18 cellular contexts compared by ENCODE assay signal in genomic region chr2:43176449-43176848, GRCh38. TPM values are rescaled to one million over a fixed set of nuclear protein-coding genes. Genes with fewer than 3 reads are reported as not detected.
DNase-seq lines count a peak whose midpoint lies in the region; ATAC-seq and TF ChIP-seq lines count a peak whose summit lies in the region.
"Had no signal": no experiment of that assay in that cellular context is flagged by ENCODE, and none has a peak within 500 bp of the region (broad histone marks: within the 10 kb centered on the region; RNA-seq: fewer than 3 reads in every experiment).

No MANE protein-coding gene starts in this region.

- H3K9me3 Mint-ChIP-seq in activated CD4-positive, alpha-beta memory T cell treated with anti-CD3 and anti-CD28 coated beads for 36 hours = no peaks in the 10 kb centered on the region
- H3K9me3 Mint-ChIP-seq in activated CD4-positive, alpha-beta memory T cell treated with anti-CD3 and anti-CD28 coated beads, Interleukin-2, amount 10 ng/mL, durations not matched to agents 7 days and 5 days = no peaks in the 10 kb centered on the region
- no peaks in the 10 kb centered on the region for H3K9me3 Mint-ChIP-seq in CD8-positive, alpha-beta T cell
- peaks cover 17% of the 10 kb centered on the region for H3K9me3 Mint-ChIP-seq in activated naive CD8-positive, alpha-beta T cell treated with anti-CD3 and anti-CD28 coated beads for 36 hours
- peaks cover 0 to 19% (median 0%) of the 10 kb centered on the region in 9 donors for H3K9me3 Mint-ChIP-seq in naive thymus-derived CD8-positive, alpha-beta T cell

- no peaks in the 10 kb centered on the region for H3K27me3 ChIP-seq in CD8-positive, alpha-beta T cell (ENCODE audit: insufficient read depth, low read length)
- H3K27me3 ChIP-seq: heart right ventricle, ovary, right lobe of liver, thyroid gland had no signal

- peak overlapping the region; percentile 87 for H3K27ac Mint-ChIP-seq in activated CD4-positive, alpha-beta memory T cell treated with anti-CD3 and anti-CD28 coated beads for 36 hours
- H3K27ac Mint-ChIP-seq in activated CD4-positive, alpha-beta memory T cell treated with anti-CD3 and anti-CD28 coated beads, Interleukin-2, amount 10 ng/mL, durations not matched to agents 7 days and 5 days = no peak overlapping the region
- H3K27ac Mint-ChIP-seq in CD8-positive, alpha-beta T cell = peak overlapping the region; percentile 98
- peak overlapping the region; percentile 42 for H3K27ac Mint-ChIP-seq in activated naive CD8-positive, alpha-beta T cell treated with anti-CD3 and anti-CD28 coated beads for 36 hours
- peak overlapping the region; percentile 94 to 100 (median 98) for H3K27ac Mint-ChIP-seq in naive thymus-derived CD8-positive, alpha-beta T cell
- H3K27ac Mint-ChIP-seq: WTC11 had no signal

- no peak for ATAC-seq in CD8-positive, alpha-beta T cell
- ATAC-seq in naive thymus-derived CD8-positive, alpha-beta T cell = no peak
- ATAC-seq in GM19452 (IDR thresholded peaks at IDR 0.05; ENCODE audit: unreplicated experiment) = no peak
- ATAC-seq: heart right ventricle, right lobe of liver, WTC11 had no signal

- H3K4me3 Mint-ChIP-seq in activated CD4-positive, alpha-beta memory T cell treated with anti-CD3 and anti-CD28 coated beads for 36 hours = no peak overlapping the region
- no peak overlapping the region for H3K4me3 Mint-ChIP-seq in activated CD4-positive, alpha-beta memory T cell treated with anti-CD3 and anti-CD28 coated beads, Interleukin-2, amount 10 ng/mL, durations not matched to agents 7 days and 5 days
- H3K4me3 Mint-ChIP-seq in CD8-positive, alpha-beta T cell = no peak overlapping the region
- H3K4me3 Mint-ChIP-seq in activated naive CD8-positive, alpha-beta T cell treated with anti-CD3 and anti-CD28 coated beads for 36 hours = no peak overlapping the region
- H3K4me3 Mint-ChIP-seq in naive thymus-derived CD8-positive, alpha-beta T cell = peak overlapping the region in 7 of 10 donors; percentile 32 to 69 (median 34)
- H3K4me3 Mint-ChIP-seq: WTC11 had no signal

- no peak overlapping the region for H3K4me3 ChIP-seq in CD8-positive, alpha-beta T cell (ENCODE audit: low read depth, low read length)
- H3K4me3 ChIP-seq: coronary artery, heart right ventricle, ovary, right lobe of liver, thyroid gland had no signal

- peaks cover 8% of the 10 kb centered on the region for H3K9me3 ChIP-seq in CD8-positive, alpha-beta T cell (ENCODE audit: low read length)
- H3K9me3 ChIP-seq: ovary, right lobe of liver, thyroid gland had no signal

- peak overlapping the region; percentile 78 for H3K27ac ChIP-seq in CD8-positive, alpha-beta T cell (ENCODE audit: low read depth, low read length)
- H3K27ac ChIP-seq: coronary artery, ovary, right lobe of liver, thyroid gland had no signal

- peaks cover 75% of the 10 kb centered on the region for H3K4me1 ChIP-seq in CD8-positive, alpha-beta T cell (ENCODE audit: insufficient read depth, low read length)

- TF ChIP-seq CTCF in CD8-positive, alpha-beta T cell (IDR thresholded peaks at IDR 0.05) = no peak

- DNase-seq in activated CD4-positive, alpha-beta memory T cell treated with anti-CD3 and anti-CD28 coated beads for 36 hours = no peak
- DNase-seq in activated CD4-positive, alpha-beta memory T cell treated with anti-CD3 and anti-CD28 coated beads, Interleukin-2, amount 10 ng/mL, durations not matched to agents 7 days and 5 days = no peak
- no peak for DNase-seq in CD8-positive, alpha-beta T cell
- DNase-seq in activated naive CD8-positive, alpha-beta T cell treated with anti-CD3 and anti-CD28 coated beads for 36 hours = no peak
- DNase-seq in naive thymus-derived CD8-positive, alpha-beta T cell = no peak
- no peak for DNase-seq in COLO829 (ENCODE audit: low spot score)
- DNase-seq in NCI-H146 treated with DMSO at 0.1 percent for 48 hours (lab: John Stamatoyannopoulos, UW; ENCODE audit: unreplicated experiment) = no peak
- DNase-seq: heart right ventricle, Kasumi-1, NCI-H1092, NCI-H526 treated with DMSO at 0.1 percent for 48 hours, ovary, right lobe of liver, SHP77 treated with DMSO at 0.1 percent for 48 hours, thyroid gland had no signal

- no peaks in the 10 kb centered on the region for H3K36me3 Mint-ChIP-seq in activated CD4-positive, alpha-beta memory T cell treated with anti-CD3 and anti-CD28 coated beads for 36 hours
- no peaks in the 10 kb centered on the region for H3K36me3 Mint-ChIP-seq in activated CD4-positive, alpha-beta memory T cell treated with anti-CD3 and anti-CD28 coated beads, Interleukin-2, amount 10 ng/mL, durations not matched to agents 7 days and 5 days (ENCODE audit: low read depth)
- H3K36me3 Mint-ChIP-seq in CD8-positive, alpha-beta T cell = peaks cover 4% of the 10 kb centered on the region
- peaks cover 23% of the 10 kb centered on the region for H3K36me3 Mint-ChIP-seq in activated naive CD8-positive, alpha-beta T cell treated with anti-CD3 and anti-CD28 coated beads for 36 hours
- H3K36me3 Mint-ChIP-seq in naive thymus-derived CD8-positive, alpha-beta T cell = peaks cover 0 to 4% (median 0%) of the 10 kb centered on the region in 3 donors

- peaks cover 82% of the 10 kb centered on the region for H3K4me1 Mint-ChIP-seq in activated CD4-positive, alpha-beta memory T cell treated with anti-CD3 and anti-CD28 coated beads for 36 hours (ENCODE audit: low read depth)
- peaks cover 75% of the 10 kb centered on the region for H3K4me1 Mint-ChIP-seq in activated CD4-positive, alpha-beta memory T cell treated with anti-CD3 and anti-CD28 coated beads, Interleukin-2, amount 10 ng/mL, durations not matched to agents 7 days and 5 days
- peaks cover 80% of the 10 kb centered on the region for H3K4me1 Mint-ChIP-seq in CD8-positive, alpha-beta T cell (ENCODE audit: low read depth)
- peaks cover 69% of the 10 kb centered on the region for H3K4me1 Mint-ChIP-seq in activated naive CD8-positive, alpha-beta T cell treated with anti-CD3 and anti-CD28 coated beads for 36 hours
- peaks cover 36 to 87% (median 71%) of the 10 kb centered on the region in 4 donors for H3K4me1 Mint-ChIP-seq in naive thymus-derived CD8-positive, alpha-beta T cell

- intact Hi-C loops in activated CD4-positive, alpha-beta memory T cell treated with anti-CD3 and anti-CD28 coated beads for 36 hours (cut with micrococcal nuclease) = no loop called here
- intact Hi-C loops in CD8-positive, alpha-beta T cell (cut with DNase I, micrococcal nuclease) = no loop called here

- CTCF ChIA-PET in activated CD4-positive, alpha-beta memory T cell treated with anti-CD3 and anti-CD28 coated beads for 36 hours (lab: Charles Lee) = interaction anchor here (2.3 to 15.7 kb wide), 2 partner anchors 17 to 47 kb away, joined by 11 to 269 read pairs; partner anchors contain the start of gene ZFP36L2
- CTCF ChIA-PET in activated CD4-positive, alpha-beta memory T cell treated with anti-CD3 and anti-CD28 coated beads, Interleukin-2, amount 10 ng/mL, durations not matched to agents 7 days and 5 days (lab: Charles Lee) = interaction anchor here (0.6 to 12.3 kb wide), 4 partner anchors 8 to 348 kb away, joined by 3 to 230 read pairs (median 4); partner anchors contain the start of gene ZFP36L2
- CTCF ChIA-PET in CD8-positive, alpha-beta T cell (lab: Charles Lee) = interaction anchor here (1.9 to 26.6 kb wide), 3 partner anchors 8 to 47 kb away, joined by 4 to 537 read pairs (median 5); partner anchors contain the start of gene ZFP36L2

- POLR2A ChIA-PET in activated CD4-positive, alpha-beta memory T cell treated with anti-CD3 and anti-CD28 coated beads for 36 hours (lab: Charles Lee) = interaction anchor here (0.6 to 14.3 kb wide), 3 partner anchors 17 to 60 kb away, joined by 3 to 215 read pairs (median 33); partner anchors contain the start of gene ZFP36L2
- POLR2A ChIA-PET in activated CD4-positive, alpha-beta memory T cell treated with anti-CD3 and anti-CD28 coated beads, Interleukin-2, amount 10 ng/mL, durations not matched to agents 7 days and 5 days (lab: Charles Lee) = interaction anchor here (1.2 to 14.8 kb wide), 4 partner anchors 19 to 46 kb away, joined by 4 to 403 read pairs (median 80); partner anchors contain the start of gene ZFP36L2
- POLR2A ChIA-PET in CD8-positive, alpha-beta T cell (lab: Charles Lee) = interaction anchor here (4.3 to 28.3 kb wide), 3 partner anchors 17 to 46 kb away, joined by 44 to 828 read pairs (median 245); partner anchors contain the start of gene ZFP36L2
- POLR2A ChIA-PET in naive thymus-derived CD8-positive, alpha-beta T cell (lab: Charles Lee) = interaction anchor here (0.6 to 43.5 kb wide), 6 partner anchors 18 to 67 kb away, joined by 5 to 1530 read pairs (median 285); partner anchors contain the start of gene ZFP36L2

- no peaks in the 10 kb centered on the region for H3K27me3 Mint-ChIP-seq in activated CD4-positive, alpha-beta memory T cell treated with anti-CD3 and anti-CD28 coated beads for 36 hours
- no peaks in the 10 kb centered on the region for H3K27me3 Mint-ChIP-seq in activated CD4-positive, alpha-beta memory T cell treated with anti-CD3 and anti-CD28 coated beads, Interleukin-2, amount 10 ng/mL, durations not matched to agents 7 days and 5 days
- no peaks in the 10 kb centered on the region for H3K27me3 Mint-ChIP-seq in CD8-positive, alpha-beta T cell (ENCODE audit: low read depth)
- H3K27me3 Mint-ChIP-seq in activated naive CD8-positive, alpha-beta T cell treated with anti-CD3 and anti-CD28 coated beads for 36 hours = no peaks in the 10 kb centered on the region
- no peaks in the 10 kb centered on the region for H3K27me3 Mint-ChIP-seq in naive thymus-derived CD8-positive, alpha-beta T cell

- no peaks in the 10 kb centered on the region for H3K36me3 ChIP-seq in CD8-positive, alpha-beta T cell (ENCODE audit: insufficient read depth, low read length)
- H3K36me3 ChIP-seq: heart right ventricle, ovary, right lobe of liver, thyroid gland had no signal

RNA-seq across cellular contexts. Expression of gene ZFP36L2, which starts 50.0 kb away (rescaled TPM):
- 10 to 100 TPM; 78.4 to 79.8 TPM for total RNA-seq in activated CD4-positive, alpha-beta memory T cell treated with anti-CD3 and anti-CD28 coated beads for 36 hours
- total RNA-seq in activated CD4-positive, alpha-beta memory T cell treated with anti-CD3 and anti-CD28 coated beads, Interleukin-2, amount 10 ng/mL, durations not matched to agents 7 days and 5 days = 100 to 1,000 TPM; 276 to 278 TPM
- 1,000 to 10,000 TPM; 1,270 to 1,311 TPM for total RNA-seq in CD8-positive, alpha-beta T cell
- 10 to 100 TPM; 58.2 to 58.4 TPM for total RNA-seq in activated naive CD8-positive, alpha-beta T cell treated with anti-CD3 and anti-CD28 coated beads for 36 hours
- 100 to 1,000 TPM; 264 to 274 TPM for total RNA-seq in naive thymus-derived CD8-positive, alpha-beta T cell
- polyA plus RNA-seq in naive thymus-derived CD8-positive, alpha-beta T cell = 100 to 1,000 TPM; 222 to 420 (median 390) TPM

Comparison
In these comparisons a context has a peak if more than half of its experiments do, and no peak if none do; other contexts are left out.
1. H3K4me3 Mint-ChIP-seq: peak in naive thymus-derived CD8-positive, alpha-beta T cell (7 of 10); none in activated CD4-positive, alpha-beta memory T cell treated with anti-CD3 and anti-CD28 coated beads for 36 hours (single experiment), activated CD4-positive, alpha-beta memory T cell treated with anti-CD3 and anti-CD28 coated beads, Interleukin-2, amount 10 ng/mL, durations not matched to agents 7 days and 5 days (single experiment), CD8-positive, alpha-beta T cell (single experiment) and activated naive CD8-positive, alpha-beta T cell treated with anti-CD3 and anti-CD28 coated beads for 36 hours (single experiment).
2. RNA of gene ZFP36L2, which starts 50.0 kb away (total RNA-seq): 1,270 to 1,311 TPM in CD8-positive, alpha-beta T cell; 276 to 278 TPM in activated CD4-positive, alpha-beta memory T cell treated with anti-CD3 and anti-CD28 coated beads, Interleukin-2, amount 10 ng/mL, durations not matched to agents 7 days and 5 days, 264 to 274 TPM in naive thymus-derived CD8-positive, alpha-beta T cell, 78.4 to 79.8 TPM in activated CD4-positive, alpha-beta memory T cell treated with anti-CD3 and anti-CD28 coated beads for 36 hours and 58.2 to 58.4 TPM in activated naive CD8-positive, alpha-beta T cell treated with anti-CD3 and anti-CD28 coated beads for 36 hours; every median in the first group is over 4 times any median in the second.